ENCODE assay signal across 1 cellular context in the genomic region with DNA sequence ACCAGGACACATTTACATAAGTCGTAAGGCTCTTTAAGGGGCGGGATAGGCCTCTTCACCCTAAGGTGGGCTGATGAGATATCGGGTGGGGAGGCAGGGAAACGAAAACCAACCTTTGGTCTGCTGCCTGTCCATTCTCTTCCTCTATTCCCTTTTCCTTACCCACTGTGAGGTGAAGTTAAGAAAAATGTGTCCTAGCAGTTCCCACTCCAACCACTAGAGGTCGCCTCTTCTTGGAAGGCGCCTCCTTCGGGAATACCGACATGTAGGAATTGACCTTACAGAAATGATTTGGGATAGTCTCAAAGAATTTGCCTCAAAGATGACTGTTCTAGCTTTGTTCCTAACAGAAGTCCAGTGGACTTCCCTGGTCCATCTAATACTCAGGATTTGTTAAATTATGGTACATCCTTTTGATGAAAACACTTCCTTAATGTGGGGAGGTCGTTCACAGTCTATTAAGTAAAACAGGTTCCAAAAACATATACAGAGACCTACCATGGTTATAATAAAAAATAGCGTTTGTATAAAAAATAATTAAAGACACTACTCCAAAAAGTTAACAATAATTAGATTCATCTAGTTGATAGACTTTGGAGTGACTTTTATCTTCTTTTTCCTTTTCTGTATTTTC.
TF ChIP-seq lines count a peak whose summit lies in the region.

No MANE protein-coding gene starts in this region.

TF ChIP-seq in HEK293, 187 proteins besides CTCF, POLR2A, EP300 and RAD21 (continued from another document):
- TF ChIP-seq, protein P1, sequence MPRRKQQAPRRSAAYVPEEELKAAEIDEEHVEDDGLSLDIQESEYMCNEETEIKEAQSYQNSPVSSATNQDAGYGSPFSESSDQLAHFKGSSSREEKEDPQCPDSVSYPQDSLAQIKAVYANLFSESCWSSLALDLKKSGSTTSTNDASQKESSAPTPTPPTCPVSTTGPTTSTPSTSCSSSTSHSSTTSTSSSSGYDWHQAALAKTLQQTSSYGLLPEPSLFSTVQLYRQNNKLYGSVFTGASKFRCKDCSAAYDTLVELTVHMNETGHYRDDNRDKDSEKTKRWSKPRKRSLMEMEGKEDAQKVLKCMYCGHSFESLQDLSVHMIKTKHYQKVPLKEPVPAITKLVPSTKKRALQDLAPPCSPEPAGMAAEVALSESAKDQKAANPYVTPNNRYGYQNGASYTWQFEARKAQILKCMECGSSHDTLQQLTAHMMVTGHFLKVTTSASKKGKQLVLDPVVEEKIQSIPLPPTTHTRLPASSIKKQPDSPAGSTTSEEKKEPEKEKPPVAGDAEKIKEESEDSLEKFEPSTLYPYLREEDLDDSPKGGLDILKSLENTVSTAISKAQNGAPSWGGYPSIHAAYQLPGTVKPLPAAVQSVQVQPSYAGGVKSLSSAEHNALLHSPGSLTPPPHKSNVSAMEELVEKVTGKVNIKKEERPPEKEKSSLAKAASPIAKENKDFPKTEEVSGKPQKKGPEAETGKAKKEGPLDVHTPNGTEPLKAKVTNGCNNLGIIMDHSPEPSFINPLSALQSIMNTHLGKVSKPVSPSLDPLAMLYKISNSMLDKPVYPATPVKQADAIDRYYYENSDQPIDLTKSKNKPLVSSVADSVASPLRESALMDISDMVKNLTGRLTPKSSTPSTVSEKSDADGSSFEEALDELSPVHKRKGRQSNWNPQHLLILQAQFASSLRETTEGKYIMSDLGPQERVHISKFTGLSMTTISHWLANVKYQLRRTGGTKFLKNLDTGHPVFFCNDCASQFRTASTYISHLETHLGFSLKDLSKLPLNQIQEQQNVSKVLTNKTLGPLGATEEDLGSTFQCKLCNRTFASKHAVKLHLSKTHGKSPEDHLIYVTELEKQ (tag by site-specific recombination; IDR thresholded peaks at IDR 0.05; ENCODE audit: borderline replicate concordance) = no peak
- TF ChIP-seq ZNF140 (tag by site-specific recombination; IDR thresholded peaks at IDR 0.05) (no peak), ZNF529 (tag by site-specific recombination; IDR thresholded peaks at IDR 0.05; ENCODE audit: insufficient replicate concordance) (no peak), ZNF600 (tag by site-specific recombination; IDR thresholded peaks at IDR 0.05) (0 out of 2 replicates have a peak, but pooled peaks have one; percentile 44), ZBTB1 (tag by site-specific recombination; IDR thresholded peaks at IDR 0.05) (no peak), SP3 (tag by site-specific recombination; IDR thresholded peaks at IDR 0.05) (no peak), ZNF654 (tag by site-specific recombination; IDR thresholded peaks at IDR 0.05; ENCODE audit: low read depth) (peak; percentile 35), ZNF558 (tag by site-specific recombination; IDR thresholded peaks at IDR 0.05) (no peak)
- TF ChIP-seq, protein P2, sequence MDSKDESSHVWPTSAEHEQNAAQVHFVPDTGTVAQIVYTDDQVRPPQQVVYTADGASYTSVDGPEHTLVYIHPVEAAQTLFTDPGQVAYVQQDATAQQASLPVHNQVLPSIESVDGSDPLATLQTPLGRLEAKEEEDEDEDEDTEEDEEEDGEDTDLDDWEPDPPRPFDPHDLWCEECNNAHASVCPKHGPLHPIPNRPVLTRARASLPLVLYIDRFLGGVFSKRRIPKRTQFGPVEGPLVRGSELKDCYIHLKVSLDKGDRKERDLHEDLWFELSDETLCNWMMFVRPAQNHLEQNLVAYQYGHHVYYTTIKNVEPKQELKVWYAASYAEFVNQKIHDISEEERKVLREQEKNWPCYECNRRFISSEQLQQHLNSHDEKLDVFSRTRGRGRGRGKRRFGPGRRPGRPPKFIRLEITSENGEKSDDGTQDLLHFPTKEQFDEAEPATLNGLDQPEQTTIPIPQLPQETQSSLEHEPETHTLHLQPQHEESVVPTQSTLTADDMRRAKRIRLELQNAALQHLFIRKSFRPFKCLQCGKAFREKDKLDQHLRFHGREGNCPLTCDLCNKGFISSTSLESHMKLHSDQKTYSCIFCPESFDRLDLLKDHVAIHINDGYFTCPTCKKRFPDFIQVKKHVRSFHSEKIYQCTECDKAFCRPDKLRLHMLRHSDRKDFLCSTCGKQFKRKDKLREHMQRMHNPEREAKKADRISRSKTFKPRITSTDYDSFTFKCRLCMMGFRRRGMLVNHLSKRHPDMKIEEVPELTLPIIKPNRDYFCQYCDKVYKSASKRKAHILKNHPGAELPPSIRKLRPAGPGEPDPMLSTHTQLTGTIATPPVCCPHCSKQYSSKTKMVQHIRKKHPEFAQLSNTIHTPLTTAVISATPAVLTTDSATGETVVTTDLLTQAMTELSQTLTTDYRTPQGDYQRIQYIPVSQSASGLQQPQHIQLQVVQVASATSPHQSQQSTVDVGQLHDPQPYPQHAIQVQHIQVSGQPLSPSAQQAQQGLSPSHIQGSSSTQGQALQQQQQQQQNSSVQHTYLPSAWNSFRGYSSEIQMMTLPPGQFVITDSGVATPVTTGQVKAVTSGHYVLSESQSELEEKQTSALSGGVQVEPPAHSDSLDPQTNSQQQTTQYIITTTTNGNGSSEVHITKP (tag by site-specific recombination; IDR thresholded peaks at IDR 0.05) = no peak
